In genomic region chr1:211613108-211613947, GRCh38 we compare ENCODE assay signal across 8 cellular contexts. TPM values are rescaled to one million over a fixed set of nuclear protein-coding genes. Genes with fewer than 3 reads are reported as not detected.
DNase-seq lines count a peak whose midpoint lies in the region; ATAC-seq, FAIRE-seq and TF ChIP-seq lines count a peak whose summit lies in the region.

No MANE protein-coding gene starts in this region.

- intact Hi-C loops in GM12878 (cut with micrococcal nuclease; ENCODE audit: unreplicated experiment) (no loop called here), left colon (cut with DNase I, micrococcal nuclease) (no loop called here)

- no peak for TF ChIP-seq EP300 in GM12878 (IDR thresholded peaks at IDR 0.05; ENCODE audit: borderline replicate concordance in 1 of 2, control insufficient read depth in 1 of 2, low read depth in 2 of 2, low read length in 2 of 2)
- peak in 1 of 2 donors; percentile 76 for TF ChIP-seq EP300 in tibial nerve (IDR thresholded peaks at IDR 0.05)

- DNase-seq in AG04450 (ENCODE audit: low read depth, low spot score) (peak; percentile 75), HuH-7 (ENCODE audit: low spot score) (peak; percentile 54), GM12878 (ENCODE audit: low read depth, low spot score) (no peak), left colon (peak; percentile 77 to 89), tibial nerve (ENCODE audit: low spot score in 2 of 2) (peak; percentile 68 to 81)

- H3K27ac ChIP-seq in AG04450 (ENCODE audit: low read depth, low read length) (peak overlapping the region; percentile 89), GM12878 (ENCODE audit: control insufficient read depth, insufficient read depth) (no peak overlapping the region), tibial nerve (peak overlapping the region in 2 of 4 donors; percentile 18 to 33)

- H3K36me3 ChIP-seq in GM12878 (ENCODE audit: control insufficient read depth in 2 of 2, insufficient read depth in 2 of 2, low read length in 1 of 2) (no peaks in the 10 kb centered on the region), tibial nerve (no peaks in the 10 kb centered on the region)

- H3K4me3 ChIP-seq in AG04450 (ENCODE audit: low read depth, low read length) (no peak overlapping the region), GM12878 (no peak overlapping the region), tibial nerve (no peak overlapping the region)

- 67% methylated on average over 8 of the region's 8 CpGs for WGBS in GM12878 (ENCODE audit: insufficient coverage, insufficient replicate concordance, low lambda C conversion rate, missing lambda C conversion rate)
- WGBS in tibial nerve, 2 donors = 69 to 72% methylated on average over 8 of the region's 8 CpGs

- FAIRE-seq in GM12878 (lab: Jason Lieb, UNC) = no peak

- peak overlapping the region; percentile 62 for H2AFZ ChIP-seq in GM12878 (ENCODE audit: control insufficient read depth, low read depth, low read length)

- BruUV-seq in GM12878 (replicated peaks; lab: Mats Ljungman, UMichigan) = no TSS peak

- CTCF ChIA-PET in AG04450 (lab: Charles Lee) = no interaction called here
- CTCF ChIA-PET in GM12878 (lab: Yijun Ruan, JAX) = interaction anchor here (0.7 to 1.2 kb wide), 6 partner anchors 10 to 182 kb away, joined by 3 to 4 read pairs (median 3); no protein-coding TSS in a partner anchor

- no peaks in the 10 kb centered on the region for H4K20me1 ChIP-seq in GM12878 (ENCODE audit: control insufficient read depth, insufficient read depth)

- H3K4me2 ChIP-seq in GM12878 (ENCODE audit: control insufficient read depth, insufficient read depth) = no peak overlapping the region

- RAD21 ChIA-PET in GM12878 (lab: Charles Lee; ENCODE audit: unreplicated experiment) = no interaction called here

- POLR2A ChIA-PET in AG04450 (lab: Yijun Ruan, JAX) = interaction anchor here (0.6 to 1.1 kb wide), 5 partner anchors 10 to 305 kb away, joined by 3 to 11 read pairs (median 5); partner anchors contain the start of gene SLC30A1
- POLR2A ChIA-PET in GM12878 (lab: Charles Lee) = interaction anchor here (0.5 to 0.7 kb wide), 4 partner anchors 84 to 367 kb away, joined by 3 to 11 read pairs (median 4); no protein-coding TSS in a partner anchor

- H3K27me3 ChIP-seq in AG04450 (ENCODE audit: control insufficient read depth, insufficient read depth, low read length) (no peaks in the 10 kb centered on the region), GM12878 (replicated peaks in 1 of 2; ENCODE audit: control insufficient read depth in 2 of 2, insufficient read depth in 2 of 2, low read length in 1 of 2) (no peaks in the 10 kb centered on the region), tibial nerve (no peaks in the 10 kb centered on the region)

- ATAC-seq in GM12878 = peak; percentile 42
- ATAC-seq in left colon = peak; percentile 93
- no peak for ATAC-seq in HG03565 (IDR thresholded peaks at IDR 0.05; ENCODE audit: unreplicated experiment)
- ATAC-seq in GM18873 (IDR thresholded peaks at IDR 0.05; ENCODE audit: low FRiP score, unreplicated experiment) = no peak
- no peak for ATAC-seq in GM21360 (IDR thresholded peaks at IDR 0.05; ENCODE audit: unreplicated experiment)

- SMC1A ChIA-PET in GM12878 (lab: Charles Lee; ENCODE audit: uncharacterized antibody, unreplicated experiment) = interaction anchor here (1.4 kb wide), 1 partner anchor 25 kb away, joined by 3 read pairs; no protein-coding TSS in a partner anchor

- no peak for TF ChIP-seq CTCF in AG04450 (IDR thresholded peaks at IDR 0.05; ENCODE audit: low read depth, low read length)
- no peak for TF ChIP-seq CTCF in GM12878 (IDR thresholded peaks at IDR 0.05 in 2 of 3, conservative IDR thresholded peaks at IDR 0.05 in 1 of 3; ENCODE audit: control insufficient read depth in 2 of 3, extremely low read depth in 1 of 3, insufficient read depth in 1 of 3, low read depth in 3 of 3, low read length in 3 of 3)
- TF ChIP-seq CTCF in tibial nerve (IDR thresholded peaks at IDR 0.05) = no peak

- TF ChIP-seq POLR2A in GM12878 (IDR thresholded peaks at IDR 0.05; ENCODE audit: low read depth, low read length) = no peak
- no peak for TF ChIP-seq POLR2A in tibial nerve (IDR thresholded peaks at IDR 0.05)

- no peak overlapping the region for H3K9ac ChIP-seq in GM12878 (ENCODE audit: control insufficient read depth, insufficient read depth, low read length)

- H3K79me2 ChIP-seq in GM12878 (ENCODE audit: control insufficient read depth, insufficient read depth, low read length) = no peaks in the 10 kb centered on the region

- H3K4me1 ChIP-seq in GM12878 (ENCODE audit: control insufficient read depth, insufficient read depth, low read length) (no peaks in the 10 kb centered on the region; the same call in 1 of the 2 replicates), tibial nerve (peaks cover 0 to 47% (median 4%) of the 10 kb centered on the region in 4 donors)

- in situ Hi-C loops in GM12878 (cut with MboI) = no loop called here

- H3K9me3 ChIP-seq in AG04450 (ENCODE audit: control insufficient read depth, insufficient read depth, low read length) (no peaks in the 10 kb centered on the region), GM12878 (replicated peaks; ENCODE audit: control insufficient read depth, insufficient read depth, low read length) (no peaks in the 10 kb centered on the region), tibial nerve (no peaks in the 10 kb centered on the region)

- TF ChIP-seq RAD21 in GM12878 (IDR thresholded peaks at IDR 0.05; ENCODE audit: insufficient read depth, low read depth, low read length) = no peak

TF ChIP-seq in GM12878, 131 proteins besides CTCF, POLR2A, EP300 and RAD21:
- TF ChIP-seq NFIC (IDR thresholded peaks at IDR 0.05; ENCODE audit: low read depth, low read length) (no peak), YY1 (IDR thresholded peaks at IDR 0.05; ENCODE audit: low read depth, low read length) (peak; percentile 36; the same call in 1 of the 2 replicates), ZNF274 (IDR thresholded peaks at IDR 0.05; ENCODE audit: insufficient read depth, insufficient read length) (no peak)

RNA-seq across cellular contexts. Expression of gene SLC30A1, which starts 34.4 kb away (rescaled TPM):
- polyA plus RNA-seq in AG04450 (2011; rRNA removed) (11.1 and 12.8 TPM in 2 replicates), GM12878 (2011; rRNA removed) (10.2 and 17.7 TPM in 2 replicates), GM12878 (2014; fragmentation: Illumina TruSeq; extraction: Trizol) (7.4 and 8.7 TPM in 2 replicates), GM12878 (2014; fragmentation: Nextera tagmentation; extraction: Ambion mirVana) (1 to 10 TPM; 3.5 to 4.0 TPM), GM12878 (2014; rRNA removed) (4.3 and 4.5 TPM in 2 replicates), GM12878 (2016; fragmentation: Nextera tagmentation; extraction: Ambion mirVana) (10 to 100 TPM; 11.8 to 13.9 TPM)
- 11.7 and 20.9 TPM in 2 replicates for polyA minus RNA-seq in AG04450 (2011; rRNA and poly(A)+ RNA removed)
- 28.5 and 29.1 TPM in 2 replicates for total RNA-seq in GM12878 (2013; cell fraction: nucleolus; rRNA removed)
- total RNA-seq in GM12878 (2014; rRNA removed) (6.7 and 8.0 TPM in 2 replicates), GM12878 (2014; rRNA removed; fragmentation: Illumina TruSeq; extraction: Trizol) (10.0 and 10.6 TPM in 2 replicates), GM12878 (2021) (13.4 and 14.1 TPM in 2 replicates), left colon (10 to 100 TPM; 16.6 to 33.1 TPM), tibial nerve (10 to 100 TPM; 11.7 to 17.9 (median 16.9) TPM)
- polyA plus RNA-seq in GM12878 (2011; ENCODE audit: low read depth) = 3.9 TPM
- polyA plus RNA-seq in GM12878 (2011; cell fraction: cytosol; rRNA removed) = 4.4 and 4.7 TPM in 2 replicates
- polyA plus RNA-seq in GM12878 (2011; cell fraction: nucleus; rRNA removed) = 8.1 and 8.6 TPM in 2 replicates
- 6.2 and 7.7 TPM in 2 replicates for polyA plus RNA-seq in GM12878 (2012)
- 13.4 and 16.5 TPM in 2 replicates for polyA minus RNA-seq in GM12878 (2011; rRNA and poly(A)+ RNA removed)
- 9.1 and 9.9 TPM in 2 replicates for polyA minus RNA-seq in GM12878 (2011; cell fraction: cytosol; rRNA and poly(A)+ RNA removed)
- polyA minus RNA-seq in GM12878 (2011; cell fraction: nucleus; rRNA and poly(A)+ RNA removed) = 16.4 and 21.0 TPM in 2 replicates

Comparison
In these comparisons a context has a peak if more than half of its experiments do, and no peak if none do; other contexts are left out.
1. ATAC-seq: peak in GM12878 (single experiment) and left colon (single experiment); none in HG03565 (single experiment), GM18873 (single experiment) and GM21360 (single experiment).